16 cellular contexts compared by ENCODE assay signal in genomic region chr20:48604426-48604825, GRCh38.
"Had no signal": no experiment of that assay in that cellular context is flagged by ENCODE, and none has a peak within 500 bp of the region (broad histone marks: within the 10 kb centered on the region; RNA-seq: fewer than 3 reads in every experiment).

No MANE protein-coding gene starts in this region.

- H3K9me3 ChIP-seq: pancreas, tibial nerve, vagina had no signal

- H3K4me1 ChIP-seq: pancreas, tibial nerve, vagina had no signal

- H3K4me3 ChIP-seq: pancreas, tibial nerve, vagina had no signal

- H3K27me3 ChIP-seq: pancreas, tibial nerve, vagina had no signal

- DNase-seq: activated CD4-positive, alpha-beta T cell treated with anti-CD3 and anti-CD28 coated beads, Interleukin-2, amount 10 ng/mL, durations not matched to agents 24 days and 14 days; activated CD8-positive, alpha-beta memory T cell treated with anti-CD3 and anti-CD28 coated beads, Interleukin-2, amount 50 U/mL, for 4 hours; activated T-cell treated with anti-CD3 and anti-CD28 coated beads, Interleukin-2, amount 50 U/mL, for 4 hours; endodermal cell; foreskin fibroblast; naive thymus-derived CD4-positive, alpha-beta T cell; stimulated activated CD4-positive, alpha-beta T cell treated with anti-CD3 and anti-CD28 coated beads, Interleukin-12 subunit alpha, Interleukin-12 subunit beta, amount 100 ng/mL, for 4 hours; stimulated activated CD4-positive, alpha-beta T cell treated with anti-CD3 and anti-CD28 coated beads, Interleukin-1b, Interleukin-23, amount 100 ng/mL, for 48 hours; stimulated activated naive CD8-positive, alpha-beta T cell treated with anti-CD3 and anti-CD28 coated beads, Interleukin-15, Interleukin-2, amounts not matched to agents 100 U/mL and 50 U/mL, for 24 hours; substantia nigra; SW 1271; T-helper 2 cell had no signal

- ATAC-seq: activated T-cell treated with anti-CD3 and anti-CD28 coated beads, Interleukin-2, amount 50 U/mL, for 4 hours; naive thymus-derived CD4-positive, alpha-beta T cell; pancreas; stimulated activated naive CD8-positive, alpha-beta T cell treated with anti-CD3 and anti-CD28 coated beads, Interleukin-15, Interleukin-2, amounts not matched to agents 100 U/mL and 50 U/mL, for 24 hours had no signal

- FAIRE-seq: pancreas had no signal

- H3K36me3 ChIP-seq: pancreas, tibial nerve, vagina had no signal

- H3K27ac ChIP-seq: epithelial cell of prostate, pancreas, tibial nerve, vagina had no signal
